In genomic region chr2:100411841-100412292, GRCh38 we compare ENCODE assay signal across 20 cellular contexts. TPM values are rescaled to one million over a fixed set of nuclear protein-coding genes. Genes with fewer than 3 reads are reported as not detected.
DNase-seq lines count a peak whose midpoint lies in the region; ATAC-seq, FAIRE-seq and TF ChIP-seq lines count a peak whose summit lies in the region.
"Had no signal": no experiment of that assay in that cellular context is flagged by ENCODE, and none has a peak within 500 bp of the region (broad histone marks: within the 10 kb centered on the region; RNA-seq: fewer than 3 reads in every experiment).

No MANE protein-coding gene starts in this region.

- peak overlapping the region; percentile 50 for H4K91ac ChIP-seq in H1 (replicated peaks; ENCODE audit: insufficient read length, low read length)

- TF ChIP-seq EP300 in HepG2 (IDR thresholded peaks at IDR 0.05; ENCODE audit: low read depth in 2 of 2, low read length in 2 of 2) (no peak), HepG2 (CRISPR knock-in tag; IDR thresholded peaks at IDR 0.05; ENCODE audit: borderline replicate concordance) (no peak), H1 (IDR thresholded peaks at IDR 0.05; ENCODE audit: borderline replicate concordance in 1 of 2, low read depth in 2 of 2, low read length in 2 of 2) (no peak)

- H3K9me3 ChIP-seq in HepG2 (ENCODE audit: low read length), result no peaks in the 10 kb centered on the region
- no peaks in the 10 kb centered on the region for H3K9me3 ChIP-seq in right lobe of liver
- H3K9me3 ChIP-seq in H1 (ENCODE audit: insufficient read depth in 2 of 2, low read depth in 1 of 2, low read length in 1 of 2), result no peaks in the 10 kb centered on the region
- H3K9me3 ChIP-seq in BE2C, result no peaks in the 10 kb centered on the region
- H3K9me3 ChIP-seq: BLaER1 had no signal

- no peaks in the 10 kb centered on the region; a peak in 1 of 5 replicates for H3K27me3 ChIP-seq in HepG2 (ENCODE audit: control insufficient read depth in 1 of 2, insufficient read depth in 2 of 2, low read length in 2 of 2)
- no peaks in the 10 kb centered on the region for H3K27me3 ChIP-seq in right lobe of liver
- H3K27me3 ChIP-seq in H1 (replicated peaks in 1 of 4; ENCODE audit: control insufficient read depth in 3 of 4, extremely low read depth in 1 of 4, insufficient read depth in 3 of 4, low read length in 3 of 4), result no peaks in the 10 kb centered on the region
- no peaks in the 10 kb centered on the region for H3K27me3 ChIP-seq in BE2C
- H3K27me3 ChIP-seq: BLaER1 had no signal

- intact Hi-C loops in HepG2 (cut with micrococcal nuclease; ENCODE audit: unreplicated experiment), result no loop called here
- intact Hi-C loops in right lobe of liver (cut with DNase I), result no loop called here

- peak overlapping the region; percentile 86; the same call in 1 of the 2 replicates for H3K18ac ChIP-seq in H1 (ENCODE audit: extremely low read depth, low read length)

- no peaks in the 10 kb centered on the region for H4K20me1 ChIP-seq in HepG2 (ENCODE audit: insufficient read depth, low read length)
- H4K20me1 ChIP-seq in H1 (replicated peaks in 1 of 2; ENCODE audit: control insufficient read depth in 1 of 2, insufficient read depth in 2 of 2, low read length in 2 of 2), result peaks cover 0 to 4% of the 10 kb centered on the region in 2 experiments

- WGBS in HepG2 (ENCODE audit: low lambda C conversion rate), result 98% methylated on average over 5 of the region's 5 CpGs
- 95% methylated on average over 3 of the region's 5 CpGs for WGBS in right lobe of liver (ENCODE audit: insufficient coverage, low coverage, low lambda C conversion rate, missing lambda C conversion rate)
- WGBS in H1 (ENCODE audit: extremely low coverage in 1 of 2, insufficient coverage in 1 of 2, insufficient read length in 1 of 2, insufficient replicate concordance in 2 of 2, low coverage in 1 of 2, low lambda C conversion rate in 2 of 2, missing lambda C conversion rate in 1 of 2), 2 experiments, result 56% methylated on average over 5 of the region's 5 CpGs; no CpG with 5 or more reads in 1 of the 2 experiments

- H2BK20ac ChIP-seq in H1 (ENCODE audit: low read length), result peak overlapping the region; percentile 84; the same call in 1 of the 2 replicates

- TF ChIP-seq POLR2A in HepG2 (IDR thresholded peaks at IDR 0.05; ENCODE audit: insufficient read depth in 1 of 2, low read depth in 2 of 2, low read length in 2 of 2) (no peak), right lobe of liver (IDR thresholded peaks at IDR 0.05) (no peak), H1 (IDR thresholded peaks at IDR 0.05; ENCODE audit: control extremely low read depth in 1 of 2, low read depth in 2 of 2, low read length in 2 of 2) (peak; percentile 38 to 69)

- POLR2A ChIA-PET in HepG2 (lab: Yijun Ruan, JAX) (no interaction called here), H1 (lab: Charles Lee; ENCODE audit: partially characterized antibody) (interaction anchor here (0.8 to 1.3 kb wide), 3 partner anchors 11 to 151 kb away, joined by 3 to 4 read pairs (median 4); partner anchors contain the start of gene PDCL3)

- H3K14ac ChIP-seq in H1 (ENCODE audit: insufficient read length), result no peak overlapping the region

- H3K27ac ChIP-seq in HepG2 (ENCODE audit: extremely low read length, insufficient read depth, low read length) (no peak overlapping the region), right lobe of liver (no peak overlapping the region), H1 (ENCODE audit: low read depth, low read length) (peak overlapping the region; percentile 89)
- H3K27ac ChIP-seq: BLaER1 had no signal

- no peak overlapping the region for H3K9ac ChIP-seq in HepG2 (ENCODE audit: insufficient read depth, low read depth, low read length)
- peak overlapping the region in 1 of 4 experiments; percentile 52; a peak in 4 of 7 replicates for H3K9ac ChIP-seq in H1 (replicated peaks in 1 of 4; ENCODE audit: extremely low read depth in 1 of 4, low read depth in 3 of 4, low read length in 3 of 4)
- H3K9ac ChIP-seq: BLaER1 had no signal

- no peak overlapping the region for H3K23ac ChIP-seq in H1 (ENCODE audit: insufficient read length)

- H3K56ac ChIP-seq in H1 (replicated peaks; ENCODE audit: insufficient read length, low read depth, low read length), result no peak overlapping the region

- H3K4ac ChIP-seq in H1 (replicated peaks; ENCODE audit: insufficient read length, low read depth, low read length), result no peak overlapping the region

- DNase-seq in HepG2 (ENCODE audit: low spot score), result no peak
- no peak for DNase-seq in right lobe of liver
- DNase-seq in H1 (ENCODE audit: low read depth in 1 of 2, low spot score in 2 of 2), result no peak
- DNase-seq in mesenteric fat pad (ENCODE audit: low spot score), result peak; percentile 62
- no peak for DNase-seq in activated naive CD4-positive, alpha-beta T cell treated with anti-CD3 and anti-CD28 coated beads, Interleukin-2, amount 50 U/mL, for 16 hours
- DNase-seq in BE2C, result no peak
- DNase-seq in SIG-M5 treated with dmso at 0.1 percent for 504 hours (lab: John Stamatoyannopoulos, UW; ENCODE audit: unreplicated experiment), result no peak
- DNase-seq in NCI-H1436 (lab: John Stamatoyannopoulos, UW), result no peak
- DNase-seq: 8988T; CD8-positive, alpha-beta T cell; DMS79; Kasumi-1; NCI-H1930; NCI-H748 treated with DMSO at 0.1 percent for 48 hours; RPMI8226; SIG-M5 had no signal

- no TSS peak for BruUV-seq in HepG2 (replicated peaks; lab: Mats Ljungman, UMichigan)

- peak overlapping the region; percentile 51 for H2BK120ac ChIP-seq in H1 (replicated peaks; ENCODE audit: low read depth, low read length)

- no peak overlapping the region for H3K4me3 ChIP-seq in HepG2 (replicated peaks in 1 of 3; ENCODE audit: insufficient read depth in 1 of 3, low read depth in 2 of 3, low read length in 3 of 3)
- H3K4me3 ChIP-seq in right lobe of liver, result no peak overlapping the region
- peak overlapping the region in 2 of 4 experiments; percentile 10 to 37; a peak in 3 of 8 replicates for H3K4me3 ChIP-seq in H1 (ENCODE audit: extremely low read depth in 1 of 4, insufficient read depth in 2 of 4, low read depth in 3 of 4, low read length in 4 of 4)
- no peak overlapping the region for H3K4me3 ChIP-seq in BE2C (ENCODE audit: low read depth, low read length)
- H3K4me3 ChIP-seq: BLaER1 had no signal

- no peak overlapping the region for H2AFZ ChIP-seq in HepG2 (ENCODE audit: low read length)
- H2AFZ ChIP-seq in H1 (ENCODE audit: low read length), result no peak overlapping the region

- H3K36me3 ChIP-seq in HepG2 (replicated peaks in 1 of 2; ENCODE audit: control insufficient read depth in 1 of 2, insufficient read depth in 2 of 2, low read length in 2 of 2), result peaks cover 7 to 16% of the 10 kb centered on the region in 2 experiments; a peak in 4 of 5 replicates
- no peaks in the 10 kb centered on the region for H3K36me3 ChIP-seq in right lobe of liver
- peaks cover 0 to 7% (median 2%) of the 10 kb centered on the region in 4 experiments; a peak in 4 of 8 replicates for H3K36me3 ChIP-seq in H1 (ENCODE audit: control insufficient read depth in 2 of 4, insufficient read depth in 4 of 4, low read length in 3 of 4)
- no peaks in the 10 kb centered on the region; the same call in 1 of the 2 replicates for H3K36me3 ChIP-seq in BE2C

- in situ Hi-C loops in HepG2 (cut with HindIII; ENCODE audit: extremely low pct_ligation_motif_present, low pct_unique_long_range_greater_than_20kb), result no loop called here

- no peak for TF ChIP-seq RAD21 in HepG2 (CRISPR knock-in tag; IDR thresholded peaks at IDR 0.05)
- no peak for TF ChIP-seq RAD21 in H1 (IDR thresholded peaks at IDR 0.05 in 1 of 2, conservative IDR thresholded peaks at IDR 0.05 in 1 of 2; ENCODE audit: low read depth in 2 of 2, low read length in 2 of 2)

- FAIRE-seq in HepG2 (lab: Jason Lieb, UNC), result no peak
- peak; percentile 45 for FAIRE-seq in H1 (lab: Jason Lieb, UNC)
- FAIRE-seq: D721Med had no signal

- H4K5ac ChIP-seq in H1 (ENCODE audit: insufficient read length, low read depth, low read length), result peak overlapping the region; percentile 25

- peaks cover 10% of the 10 kb centered on the region for H3K79me1 ChIP-seq in H1 (ENCODE audit: low read depth, low read length)

- peak overlapping the region; percentile 64 for H2BK12ac ChIP-seq in H1 (ENCODE audit: low read depth, low read length)

- H3K4me1 ChIP-seq in HepG2 (ENCODE audit: insufficient read depth, low read length) (peaks cover 16% of the 10 kb centered on the region), right lobe of liver (no peaks in the 10 kb centered on the region), H1 (replicated peaks in 1 of 4; ENCODE audit: control insufficient read depth in 3 of 4, insufficient read depth in 4 of 4, low read length in 3 of 4) (peaks cover 26 to 57% (median 39%) of the 10 kb centered on the region in 4 experiments), BE2C (no peaks in the 10 kb centered on the region)

- ATAC-seq in HepG2 (no peak), right lobe of liver (no peak)
- ATAC-seq: CD8-positive, alpha-beta T cell had no signal

- CTCF ChIA-PET in HepG2 (lab: Yijun Ruan, JAX; ENCODE audit: low intra/inter-chr PET ratio, low total read pairs), result no interaction called here
- CTCF ChIA-PET in H1 (lab: Charles Lee; ENCODE audit: partially characterized antibody), result interaction anchor here (0.6 to 9.7 kb wide), 3 partner anchors 10 to 149 kb away, joined by 3 to 38 read pairs (median 12); no protein-coding TSS in a partner anchor

- TF ChIP-seq CTCF in HepG2 (CRISPR knock-in tag; IDR thresholded peaks at IDR 0.05) (no peak), right lobe of liver (IDR thresholded peaks at IDR 0.05) (no peak), H1 (IDR thresholded peaks at IDR 0.05; ENCODE audit: control extremely low read depth in 1 of 3, insufficient read depth in 1 of 3, low read depth in 1 of 3, low read length in 3 of 3) (no peak), BE2C (IDR thresholded peaks at IDR 0.05; ENCODE audit: low read depth, low read length) (no peak)

- peaks cover 5% of the 10 kb centered on the region for H3K23me2 ChIP-seq in H1 (ENCODE audit: low read depth, low read length)

- H2BK15ac ChIP-seq in H1 (ENCODE audit: low read length), result no peak overlapping the region

- H2BK5ac ChIP-seq in H1 (ENCODE audit: low read depth, low read length), result peak overlapping the region; percentile 97

- peak overlapping the region; percentile 89 for H2AK5ac ChIP-seq in H1 (ENCODE audit: low read depth, low read length)

- peaks cover 13% of the 10 kb centered on the region for H3K79me2 ChIP-seq in HepG2 (ENCODE audit: insufficient read depth, low read length)
- peaks cover 7 to 67% of the 10 kb centered on the region in 2 experiments for H3K79me2 ChIP-seq in H1 (ENCODE audit: control insufficient read depth in 1 of 2, insufficient read depth in 2 of 2, low read length in 2 of 2)

- H4K8ac ChIP-seq in H1 (ENCODE audit: extremely low read depth, insufficient read depth, low read length), result no peak overlapping the region

- H3K4me2 ChIP-seq in HepG2 (ENCODE audit: low read depth, low read length) (no peak overlapping the region), H1 (ENCODE audit: insufficient read depth in 1 of 2, low read depth in 2 of 2, low read length in 2 of 2) (peak overlapping the region; percentile 57 to 75)
- H3K4me2 ChIP-seq: BLaER1 had no signal

RNA-seq across cellular contexts. Expression of gene CHST10, which starts 5.6 kb away (rescaled TPM):
- total RNA-seq in HepG2 (2016; rRNA removed; fragmentation: Illumina TruSeq; extraction: Trizol) (8.5 and 14.2 TPM in 2 replicates), right lobe of liver (under 1 TPM; 0.19 to 0.88 (median 0.50) TPM), mesenteric fat pad (4.1 TPM)
- total RNA-seq in HepG2 (2016; cell fraction: cytosol; rRNA removed; fragmentation: Illumina TruSeq; extraction: Trizol; ENCODE audit: low read depth), result 2.4 and 3.0 TPM in 2 replicates
- total RNA-seq in HepG2 (2016; cell fraction: insoluble cytoplasmic fraction; rRNA removed; fragmentation: Illumina TruSeq; extraction: Trizol), result 7.1 and 13.1 TPM in 2 replicates
- total RNA-seq in HepG2 (2016; cell fraction: membrane; rRNA removed; fragmentation: Illumina TruSeq; extraction: Trizol), result 6.9 and 7.7 TPM in 2 replicates
- total RNA-seq in HepG2 (2016; cell fraction: nucleus; rRNA removed; fragmentation: Illumina TruSeq; extraction: Trizol), result 12.2 and 15.8 TPM in 2 replicates
- polyA plus RNA-seq in HepG2 (2011; rRNA removed) (10.5 and 11.5 TPM in 2 replicates), H1 (2011; rRNA removed) (23.1 and 27.3 TPM in 2 replicates)
- 8.3 and 11.0 TPM in 2 replicates for polyA plus RNA-seq in HepG2 (2011; cell fraction: cytosol; rRNA removed)
- 9.0 and 10.7 TPM in 2 replicates for polyA plus RNA-seq in HepG2 (2011; cell fraction: nucleus; rRNA removed)
- 8.8 TPM in 2 replicates for polyA plus RNA-seq in HepG2 (2012)
- polyA plus RNA-seq in HepG2 (2016; cell fraction: cytosol; fragmentation: Illumina TruSeq; extraction: Trizol; ENCODE audit: low read depth), result 1.5 and 2.5 TPM in 2 replicates
- polyA plus RNA-seq in HepG2 (2016; cell fraction: insoluble cytoplasmic fraction; fragmentation: Illumina TruSeq; extraction: Trizol; ENCODE audit: low read depth), result 6.7 and 7.6 TPM in 2 replicates
- polyA plus RNA-seq in HepG2 (2016; cell fraction: membrane; fragmentation: Illumina TruSeq; extraction: Trizol; ENCODE audit: low read depth), result 4.5 and 6.1 TPM in 2 replicates
- 20.4 and 23.1 TPM in 2 replicates for polyA plus RNA-seq in HepG2 (2016; cell fraction: nucleus; fragmentation: Illumina TruSeq; extraction: Trizol; ENCODE audit: insufficient read depth, low read depth)
- polyA minus RNA-seq in HepG2 (2011; rRNA and poly(A)+ RNA removed; ENCODE audit: low replicate concordance), result 14.1 and 16.5 TPM in 2 replicates
- polyA minus RNA-seq in HepG2 (2011; cell fraction: cytosol; rRNA and poly(A)+ RNA removed), result 8.0 and 9.3 TPM in 2 replicates
- polyA minus RNA-seq in HepG2 (2011; cell fraction: nucleus; rRNA and poly(A)+ RNA removed), result 17.4 and 18.0 TPM in 2 replicates
- 29.1 and 34.1 TPM in 2 replicates for total RNA-seq in H1 (2021; fragmentation: NEBNext Ultra II Directional; extraction: Animal tissue kit (Norgen Biotek cat#: 25700))
- 31.1 TPM for polyA plus RNA-seq in H1 (2011; cell fraction: cytosol; rRNA removed)
- 28.8 TPM for polyA plus RNA-seq in H1 (2011; cell fraction: nucleus; rRNA removed)
- 29.7 to 34.4 TPM (median 32.0 TPM) in 4 replicates for polyA plus RNA-seq in H1 (2012, experiment 1 of 2)
- 21.4 TPM for polyA plus RNA-seq in H1 (2012, experiment 2 of 2)
- 24.0 TPM for polyA plus RNA-seq in H1 (2013, experiment 1 of 2)
- 28.0 TPM for polyA plus RNA-seq in H1 (2013, experiment 2 of 2)
- polyA minus RNA-seq in H1 (2011; rRNA and poly(A)+ RNA removed), result 38.5 and 45.6 TPM in 2 replicates
- 15.8 TPM for polyA minus RNA-seq in H1 (2011; cell fraction: cytosol; rRNA and poly(A)+ RNA removed)
- 23.7 TPM for polyA minus RNA-seq in H1 (2011; cell fraction: nucleus; rRNA and poly(A)+ RNA removed)
- polyA plus RNA-seq in BE2C (2012; ENCODE audit: insufficient read depth, insufficient read length, low read depth), result 12.6 TPM

RNA-seq across cellular contexts. Expression of gene NMS, which starts 58.4 kb away (rescaled TPM):
- not detected in 2 replicates for total RNA-seq in HepG2 (2016; rRNA removed; fragmentation: Illumina TruSeq; extraction: Trizol)
- total RNA-seq in HepG2 (2016; cell fraction: cytosol; rRNA removed; fragmentation: Illumina TruSeq; extraction: Trizol; ENCODE audit: low read depth), result not detected in 2 replicates
- not detected in 2 replicates for total RNA-seq in HepG2 (2016; cell fraction: insoluble cytoplasmic fraction; rRNA removed; fragmentation: Illumina TruSeq; extraction: Trizol)
- not detected in 2 replicates for total RNA-seq in HepG2 (2016; cell fraction: membrane; rRNA removed; fragmentation: Illumina TruSeq; extraction: Trizol)
- not detected in 2 replicates for total RNA-seq in HepG2 (2016; cell fraction: nucleus; rRNA removed; fragmentation: Illumina TruSeq; extraction: Trizol)
- polyA plus RNA-seq in HepG2 (2011; rRNA removed), result not detected in 2 replicates
- not detected in 2 replicates for polyA plus RNA-seq in HepG2 (2011; cell fraction: cytosol; rRNA removed)
- not detected in 2 replicates for polyA plus RNA-seq in HepG2 (2011; cell fraction: nucleus; rRNA removed)
- polyA plus RNA-seq in HepG2 (2012), result not detected in 2 replicates
- polyA plus RNA-seq in HepG2 (2016; cell fraction: cytosol; fragmentation: Illumina TruSeq; extraction: Trizol; ENCODE audit: low read depth), result not detected in 2 replicates
- not detected in 2 replicates for polyA plus RNA-seq in HepG2 (2016; cell fraction: insoluble cytoplasmic fraction; fragmentation: Illumina TruSeq; extraction: Trizol; ENCODE audit: low read depth)
- polyA plus RNA-seq in HepG2 (2016; cell fraction: membrane; fragmentation: Illumina TruSeq; extraction: Trizol; ENCODE audit: low read depth), result not detected in 2 replicates
- polyA plus RNA-seq in HepG2 (2016; cell fraction: nucleus; fragmentation: Illumina TruSeq; extraction: Trizol; ENCODE audit: insufficient read depth, low read depth), result not detected in 2 replicates
- not detected in 2 replicates for polyA minus RNA-seq in HepG2 (2011; rRNA and poly(A)+ RNA removed; ENCODE audit: low replicate concordance)
- polyA minus RNA-seq in HepG2 (2011; cell fraction: cytosol; rRNA and poly(A)+ RNA removed), result not detected in 2 replicates
- not detected in 2 replicates for polyA minus RNA-seq in HepG2 (2011; cell fraction: nucleus; rRNA and poly(A)+ RNA removed)
- total RNA-seq in right lobe of liver, result not detected
- not detected in 2 replicates for total RNA-seq in H1 (2021; fragmentation: NEBNext Ultra II Directional; extraction: Animal tissue kit (Norgen Biotek cat#: 25700))
- polyA plus RNA-seq in H1 (2011; rRNA removed), result not detected in 2 replicates
- polyA plus RNA-seq in H1 (2011; cell fraction: cytosol; rRNA removed), result not detected
- polyA plus RNA-seq in H1 (2011; cell fraction: nucleus; rRNA removed), result not detected
- not detected in 4 replicates for polyA plus RNA-seq in H1 (2012, experiment 1 of 2)
- polyA plus RNA-seq in H1 (2012, experiment 2 of 2), result not detected
- not detected for polyA plus RNA-seq in H1 (2013, experiment 1 of 2)
- not detected for polyA plus RNA-seq in H1 (2013, experiment 2 of 2)
- not detected in 2 replicates for polyA minus RNA-seq in H1 (2011; rRNA and poly(A)+ RNA removed)
- polyA minus RNA-seq in H1 (2011; cell fraction: cytosol; rRNA and poly(A)+ RNA removed), result not detected
- not detected for polyA minus RNA-seq in H1 (2011; cell fraction: nucleus; rRNA and poly(A)+ RNA removed)
- total RNA-seq in mesenteric fat pad, result not detected
- not detected for polyA plus RNA-seq in BE2C (2012; ENCODE audit: insufficient read depth, insufficient read length, low read depth)
- total RNA-seq: CD8-positive, alpha-beta T cell; NCI-H460 had no signal
- polyA plus RNA-seq: IgD-negative memory B cell had no signal

Comparison
In these comparisons a context has a peak if more than half of its experiments do, and no peak if none do; other contexts are left out.
1. POLR2A ChIP-seq: peak in H1 (2 of 2); none in HepG2 (0 of 2) and right lobe of liver (single experiment).
2. Of the 41 proteins assayed by ChIP-seq in both HepG2 and H1: peak only in HepG2: none; only in H1: ATF2, CREB1, JUN, JUND, MAX, POLR2A and 3 more; in both: none; in neither: 32.